12 cellular contexts compared by ENCODE assay signal in the genomic region with DNA sequence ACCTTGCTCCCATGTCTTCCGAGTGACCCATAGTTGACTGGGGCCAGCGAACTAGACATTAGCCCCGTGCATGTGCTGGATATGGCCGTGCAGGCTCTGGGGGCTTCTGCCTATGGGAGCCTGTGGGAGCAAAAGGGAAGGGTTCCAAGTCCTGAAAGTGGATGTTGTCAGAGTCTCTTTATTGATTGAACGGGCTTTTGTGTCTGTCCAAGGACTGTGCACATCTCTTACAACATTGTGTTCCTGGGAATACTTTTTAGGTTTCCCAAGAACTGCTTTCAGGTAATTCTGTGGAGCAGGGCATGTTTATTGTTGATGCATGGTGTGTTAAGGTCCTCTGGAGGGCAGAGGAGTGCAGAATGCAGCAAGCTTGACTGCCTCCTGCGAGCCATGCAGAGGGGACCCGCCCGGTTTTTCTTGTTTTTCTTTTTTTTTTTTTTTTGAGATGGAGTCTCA. TPM values are rescaled to one million over a fixed set of nuclear protein-coding genes. Genes with fewer than 3 reads are reported as not detected.
DNase-seq lines count a peak whose midpoint lies in the region; ATAC-seq and TF ChIP-seq lines count a peak whose summit lies in the region.
"Had no signal": no experiment of that assay in that cellular context is flagged by ENCODE, and none has a peak within 500 bp of the region (broad histone marks: within the 10 kb centered on the region; RNA-seq: fewer than 3 reads in every experiment).

No MANE protein-coding gene starts in this region.

- H3K27me3 Mint-ChIP-seq in activated CD8-positive, alpha-beta memory T cell treated with anti-CD3 and anti-CD28 coated beads, Interleukin-2, amount 10 ng/mL, durations not matched to agents 7 days and 5 days = no peaks in the 10 kb centered on the region

- H3K4me3 ChIP-seq in thyroid gland (replicated peaks in 1 of 3) = no peak overlapping the region
- H3K4me3 ChIP-seq: transverse colon had no signal

- TF ChIP-seq POLR2A in thyroid gland (IDR thresholded peaks at IDR 0.05) = no peak

- no peak for ATAC-seq in activated CD8-positive, alpha-beta memory T cell treated with anti-CD3 and anti-CD28 coated beads, Interleukin-2, amount 10 ng/mL, durations not matched to agents 7 days and 5 days

- H3K27me3 ChIP-seq in thyroid gland = no peaks in the 10 kb centered on the region
- H3K27me3 ChIP-seq: transverse colon had no signal

- WGBS in thyroid gland, 2 donors = 57 to 65% methylated on average over 8 of the region's 8 CpGs

- POLR2A ChIA-PET in RWPE1 (lab: Yijun Ruan, JAX; ENCODE audit: low non-redundant PET) = no interaction called here

- peaks cover 28% of the 10 kb centered on the region for H3K36me3 Mint-ChIP-seq in activated CD8-positive, alpha-beta memory T cell treated with anti-CD3 and anti-CD28 coated beads, Interleukin-2, amount 10 ng/mL, durations not matched to agents 7 days and 5 days

- H3K4me1 ChIP-seq in thyroid gland = peaks cover 11 to 22% of the 10 kb centered on the region in 2 donors

- intact Hi-C loops in thyroid gland (cut with DNase I) = loop anchor here (5.0 kb wide), 1 partner anchor 110 kb away; no protein-coding TSS in a partner anchor

- TF ChIP-seq CTCF in RWPE1 (conservative IDR thresholded peaks at IDR 0.05; ENCODE audit: low read depth) = no peak
- TF ChIP-seq CTCF in thyroid gland (IDR thresholded peaks at IDR 0.05) = peak in 3 of 6 experiments; percentile 11 to 56 (median 47)

- no peaks in the 10 kb centered on the region for H3K9me3 Mint-ChIP-seq in activated CD8-positive, alpha-beta memory T cell treated with anti-CD3 and anti-CD28 coated beads, Interleukin-2, amount 10 ng/mL, durations not matched to agents 7 days and 5 days (ENCODE audit: low read depth)

- DNase-seq in activated CD8-positive, alpha-beta memory T cell treated with anti-CD3 and anti-CD28 coated beads, Interleukin-2, amount 10 ng/mL, durations not matched to agents 7 days and 5 days = peak; percentile 33
- DNase-seq in activated CD8-positive, alpha-beta memory T cell treated with anti-CD3 and anti-CD28 coated beads for 24 hours = no peak
- DNase-seq in RWPE1 (ENCODE audit: low spot score) (peak; percentile 42), iPS-NIHi11 (ENCODE audit: low spot score) (peak; percentile 63), thyroid gland (peak; percentile 67 to 71), SIG-M5 (lab: John Stamatoyannopoulos, UW) (no peak), NK-92 (lab: John Stamatoyannopoulos, UW; ENCODE audit: unreplicated experiment) (no peak), midbrain (lab: John Stamatoyannopoulos, UW) (no peak)
- DNase-seq: amygdala, NCI-H345, nucleus accumbens, transverse colon had no signal

- H3K36me3 ChIP-seq in thyroid gland = no peaks in the 10 kb centered on the region
- H3K36me3 ChIP-seq: transverse colon had no signal

- CTCF ChIA-PET in activated CD8-positive, alpha-beta memory T cell treated with anti-CD3 and anti-CD28 coated beads, Interleukin-2, amount 10 ng/mL, durations not matched to agents 7 days and 5 days (lab: Charles Lee) = interaction anchor here (1.1 to 1.7 kb wide), 2 partner anchors 10 to 25 kb away, joined by 3 to 5 read pairs; no protein-coding TSS in a partner anchor
- CTCF ChIA-PET in RWPE1 (lab: Yijun Ruan, JAX) = interaction anchor here (0.6 kb wide), 1 partner anchor 118 kb away, joined by 3 read pairs; no protein-coding TSS in a partner anchor

- peaks cover 19% of the 10 kb centered on the region for H3K4me1 Mint-ChIP-seq in activated CD8-positive, alpha-beta memory T cell treated with anti-CD3 and anti-CD28 coated beads, Interleukin-2, amount 10 ng/mL, durations not matched to agents 7 days and 5 days

- H3K4me3 Mint-ChIP-seq in activated CD8-positive, alpha-beta memory T cell treated with anti-CD3 and anti-CD28 coated beads, Interleukin-2, amount 10 ng/mL, durations not matched to agents 7 days and 5 days = no peak overlapping the region

- no peak overlapping the region for H3K27ac Mint-ChIP-seq in activated CD8-positive, alpha-beta memory T cell treated with anti-CD3 and anti-CD28 coated beads, Interleukin-2, amount 10 ng/mL, durations not matched to agents 7 days and 5 days

- H3K9me3 ChIP-seq in thyroid gland = no peaks in the 10 kb centered on the region
- H3K9me3 ChIP-seq: transverse colon had no signal

- no peak overlapping the region for H3K27ac ChIP-seq in RWPE1
- H3K27ac ChIP-seq in thyroid gland = no peak overlapping the region
- H3K27ac ChIP-seq: transverse colon had no signal

RNA-seq across cellular contexts. Expression of gene RNF144A, which starts 5.0 kb away (rescaled TPM):
- total RNA-seq in activated CD8-positive, alpha-beta memory T cell treated with anti-CD3 and anti-CD28 coated beads, Interleukin-2, amount 10 ng/mL, durations not matched to agents 7 days and 5 days = 10 to 100 TPM; 20.0 to 35.5 TPM
- total RNA-seq in thyroid gland = 10 to 100 TPM in 2 of 4 donors, 1 to 10 TPM in 2; 8.0 to 12.2 (median 10.6) TPM

RNA-seq across cellular contexts. Expression of gene RSAD2, which starts 44.7 kb away (rescaled TPM):
- total RNA-seq in activated CD8-positive, alpha-beta memory T cell treated with anti-CD3 and anti-CD28 coated beads, Interleukin-2, amount 10 ng/mL, durations not matched to agents 7 days and 5 days = 100 to 1,000 TPM in 1 of 2 experiments, 10 to 100 TPM in 1; 83.0 to 183 TPM
- total RNA-seq in thyroid gland = 1 to 10 TPM; 1.5 to 4.9 (median 2.6) TPM

RNA-seq across cellular contexts. Expression of gene CMPK2, which starts 56.5 kb away (rescaled TPM):
- 100 to 1,000 TPM in 1 of 2 experiments, 10 to 100 TPM in 1; 81.3 to 164 TPM for total RNA-seq in activated CD8-positive, alpha-beta memory T cell treated with anti-CD3 and anti-CD28 coated beads, Interleukin-2, amount 10 ng/mL, durations not matched to agents 7 days and 5 days
- total RNA-seq in thyroid gland = 10 to 100 TPM in 1 of 4 donors, 1 to 10 TPM in 3; 3.8 to 15.3 (median 6.3) TPM

Comparison
In these comparisons a context has a peak if more than half of its experiments do, and no peak if none do; other contexts are left out.
1. DNase-seq: peak in activated CD8-positive, alpha-beta memory T cell treated with anti-CD3 and anti-CD28 coated beads, Interleukin-2, amount 10 ng/mL, durations not matched to agents 7 days and 5 days (single experiment), RWPE1 (single experiment), iPS-NIHi11 (single experiment) and thyroid gland (2 of 2); none in activated CD8-positive, alpha-beta memory T cell treated with anti-CD3 and anti-CD28 coated beads for 24 hours (single experiment), SIG-M5 (single experiment), NK-92 (single experiment) and midbrain (single experiment).
2. RNA of gene RSAD2, which starts 44.7 kb away (total RNA-seq): 83.0 to 183 TPM in activated CD8-positive, alpha-beta memory T cell treated with anti-CD3 and anti-CD28 coated beads, Interleukin-2, amount 10 ng/mL, durations not matched to agents 7 days and 5 days; 1.5 to 4.9 TPM in thyroid gland; every median in the first group is over 10 times any median in the second.
3. RNA of gene CMPK2, which starts 56.5 kb away (total RNA-seq): 81.3 to 164 TPM in activated CD8-positive, alpha-beta memory T cell treated with anti-CD3 and anti-CD28 coated beads, Interleukin-2, amount 10 ng/mL, durations not matched to agents 7 days and 5 days; 3.8 to 15.3 TPM in thyroid gland; every median in the first group is over 4 times any median in the second.